Comparison of ENCODE assay signal across 1 cellular context in genomic region chr22:38715852-38716251, GRCh38.
TF ChIP-seq lines count a peak whose summit lies in the region.

No MANE protein-coding gene starts in this region.

TF ChIP-seq in GM23338, 12 proteins besides CTCF, POLR2A, EP300 and RAD21 (continued from another document):
- no peak for TF ChIP-seq ZNF331 (CRISPR knock-in tag; IDR thresholded peaks at IDR 0.05; ENCODE audit: low read depth)
- TF ChIP-seq, protein P1, sequence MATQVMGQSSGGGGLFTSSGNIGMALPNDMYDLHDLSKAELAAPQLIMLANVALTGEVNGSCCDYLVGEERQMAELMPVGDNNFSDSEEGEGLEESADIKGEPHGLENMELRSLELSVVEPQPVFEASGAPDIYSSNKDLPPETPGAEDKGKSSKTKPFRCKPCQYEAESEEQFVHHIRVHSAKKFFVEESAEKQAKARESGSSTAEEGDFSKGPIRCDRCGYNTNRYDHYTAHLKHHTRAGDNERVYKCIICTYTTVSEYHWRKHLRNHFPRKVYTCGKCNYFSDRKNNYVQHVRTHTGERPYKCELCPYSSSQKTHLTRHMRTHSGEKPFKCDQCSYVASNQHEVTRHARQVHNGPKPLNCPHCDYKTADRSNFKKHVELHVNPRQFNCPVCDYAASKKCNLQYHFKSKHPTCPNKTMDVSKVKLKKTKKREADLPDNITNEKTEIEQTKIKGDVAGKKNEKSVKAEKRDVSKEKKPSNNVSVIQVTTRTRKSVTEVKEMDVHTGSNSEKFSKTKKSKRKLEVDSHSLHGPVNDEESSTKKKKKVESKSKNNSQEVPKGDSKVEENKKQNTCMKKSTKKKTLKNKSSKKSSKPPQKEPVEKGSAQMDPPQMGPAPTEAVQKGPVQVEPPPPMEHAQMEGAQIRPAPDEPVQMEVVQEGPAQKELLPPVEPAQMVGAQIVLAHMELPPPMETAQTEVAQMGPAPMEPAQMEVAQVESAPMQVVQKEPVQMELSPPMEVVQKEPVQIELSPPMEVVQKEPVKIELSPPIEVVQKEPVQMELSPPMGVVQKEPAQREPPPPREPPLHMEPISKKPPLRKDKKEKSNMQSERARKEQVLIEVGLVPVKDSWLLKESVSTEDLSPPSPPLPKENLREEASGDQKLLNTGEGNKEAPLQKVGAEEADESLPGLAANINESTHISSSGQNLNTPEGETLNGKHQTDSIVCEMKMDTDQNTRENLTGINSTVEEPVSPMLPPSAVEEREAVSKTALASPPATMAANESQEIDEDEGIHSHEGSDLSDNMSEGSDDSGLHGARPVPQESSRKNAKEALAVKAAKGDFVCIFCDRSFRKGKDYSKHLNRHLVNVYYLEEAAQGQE (IDR thresholded peaks at IDR 0.05; ENCODE audit: unreplicated experiment) = no peak
- TF ChIP-seq, protein P2, sequence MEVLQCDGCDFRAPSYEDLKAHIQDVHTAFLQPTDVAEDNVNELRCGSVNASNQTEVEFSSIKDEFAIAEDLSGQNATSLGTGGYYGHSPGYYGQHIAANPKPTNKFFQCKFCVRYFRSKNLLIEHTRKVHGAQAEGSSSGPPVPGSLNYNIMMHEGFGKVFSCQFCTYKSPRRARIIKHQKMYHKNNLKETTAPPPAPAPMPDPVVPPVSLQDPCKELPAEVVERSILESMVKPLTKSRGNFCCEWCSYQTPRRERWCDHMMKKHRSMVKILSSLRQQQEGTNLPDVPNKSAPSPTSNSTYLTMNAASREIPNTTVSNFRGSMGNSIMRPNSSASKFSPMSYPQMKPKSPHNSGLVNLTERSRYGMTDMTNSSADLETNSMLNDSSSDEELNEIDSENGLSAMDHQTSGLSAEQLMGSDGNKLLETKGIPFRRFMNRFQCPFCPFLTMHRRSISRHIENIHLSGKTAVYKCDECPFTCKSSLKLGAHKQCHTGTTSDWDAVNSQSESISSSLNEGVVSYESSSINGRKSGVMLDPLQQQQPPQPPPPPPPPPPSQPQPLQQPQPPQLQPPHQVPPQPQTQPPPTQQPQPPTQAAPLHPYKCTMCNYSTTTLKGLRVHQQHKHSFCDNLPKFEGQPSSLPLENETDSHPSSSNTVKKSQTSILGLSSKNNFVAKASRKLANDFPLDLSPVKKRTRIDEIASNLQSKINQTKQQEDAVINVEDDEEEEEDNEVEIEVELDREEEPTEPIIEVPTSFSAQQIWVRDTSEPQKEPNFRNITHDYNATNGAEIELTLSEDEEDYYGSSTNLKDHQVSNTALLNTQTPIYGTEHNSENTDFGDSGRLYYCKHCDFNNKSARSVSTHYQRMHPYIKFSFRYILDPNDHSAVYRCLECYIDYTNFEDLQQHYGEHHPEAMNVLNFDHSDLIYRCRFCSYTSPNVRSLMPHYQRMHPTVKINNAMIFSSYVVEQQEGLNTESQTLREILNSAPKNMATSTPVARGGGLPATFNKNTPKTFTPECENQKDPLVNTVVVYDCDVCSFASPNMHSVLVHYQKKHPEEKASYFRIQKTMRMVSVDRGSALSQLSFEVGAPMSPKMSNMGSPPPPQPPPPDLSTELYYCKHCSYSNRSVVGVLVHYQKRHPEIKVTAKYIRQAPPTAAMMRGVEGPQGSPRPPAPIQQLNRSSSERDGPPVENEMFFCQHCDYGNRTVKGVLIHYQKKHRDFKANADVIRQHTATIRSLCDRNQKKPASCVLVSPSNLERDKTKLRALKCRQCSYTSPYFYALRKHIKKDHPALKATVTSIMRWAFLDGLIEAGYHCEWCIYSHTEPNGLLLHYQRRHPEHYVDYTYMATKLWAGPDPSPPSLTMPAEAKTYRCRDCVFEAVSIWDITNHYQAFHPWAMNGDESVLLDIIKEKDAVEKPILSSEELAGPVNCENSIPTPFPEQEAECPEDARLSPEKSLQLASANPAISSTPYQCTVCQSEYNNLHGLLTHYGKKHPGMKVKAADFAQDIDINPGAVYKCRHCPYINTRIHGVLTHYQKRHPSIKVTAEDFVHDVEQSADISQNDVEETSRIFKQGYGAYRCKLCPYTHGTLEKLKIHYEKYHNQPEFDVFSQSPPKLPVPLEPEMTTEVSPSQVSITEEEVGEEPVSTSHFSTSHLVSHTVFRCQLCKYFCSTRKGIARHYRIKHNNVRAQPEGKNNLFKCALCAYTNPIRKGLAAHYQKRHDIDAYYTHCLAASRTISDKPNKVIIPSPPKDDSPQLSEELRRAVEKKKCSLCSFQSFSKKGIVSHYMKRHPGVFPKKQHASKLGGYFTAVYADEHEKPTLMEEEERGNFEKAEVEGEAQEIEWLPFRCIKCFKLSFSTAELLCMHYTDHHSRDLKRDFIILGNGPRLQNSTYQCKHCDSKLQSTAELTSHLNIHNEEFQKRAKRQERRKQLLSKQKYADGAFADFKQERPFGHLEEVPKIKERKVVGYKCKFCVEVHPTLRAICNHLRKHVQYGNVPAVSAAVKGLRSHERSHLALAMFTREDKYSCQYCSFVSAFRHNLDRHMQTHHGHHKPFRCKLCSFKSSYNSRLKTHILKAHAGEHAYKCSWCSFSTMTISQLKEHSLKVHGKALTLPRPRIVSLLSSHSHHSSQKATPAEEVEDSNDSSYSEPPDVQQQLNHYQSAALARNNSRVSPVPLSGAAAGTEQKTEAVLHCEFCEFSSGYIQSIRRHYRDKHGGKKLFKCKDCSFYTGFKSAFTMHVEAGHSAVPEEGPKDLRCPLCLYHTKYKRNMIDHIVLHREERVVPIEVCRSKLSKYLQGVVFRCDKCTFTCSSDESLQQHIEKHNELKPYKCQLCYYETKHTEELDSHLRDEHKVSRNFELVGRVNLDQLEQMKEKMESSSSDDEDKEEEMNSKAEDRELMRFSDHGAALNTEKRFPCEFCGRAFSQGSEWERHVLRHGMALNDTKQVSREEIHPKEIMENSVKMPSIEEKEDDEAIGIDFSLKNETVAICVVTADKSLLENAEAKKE (CRISPR knock-in tag; IDR thresholded peaks at IDR 0.05) = no peak
- TF ChIP-seq POLR2AphosphoS5 (IDR thresholded peaks at IDR 0.05; ENCODE audit: low read depth) = no peak
- TF ChIP-seq, protein P3, sequence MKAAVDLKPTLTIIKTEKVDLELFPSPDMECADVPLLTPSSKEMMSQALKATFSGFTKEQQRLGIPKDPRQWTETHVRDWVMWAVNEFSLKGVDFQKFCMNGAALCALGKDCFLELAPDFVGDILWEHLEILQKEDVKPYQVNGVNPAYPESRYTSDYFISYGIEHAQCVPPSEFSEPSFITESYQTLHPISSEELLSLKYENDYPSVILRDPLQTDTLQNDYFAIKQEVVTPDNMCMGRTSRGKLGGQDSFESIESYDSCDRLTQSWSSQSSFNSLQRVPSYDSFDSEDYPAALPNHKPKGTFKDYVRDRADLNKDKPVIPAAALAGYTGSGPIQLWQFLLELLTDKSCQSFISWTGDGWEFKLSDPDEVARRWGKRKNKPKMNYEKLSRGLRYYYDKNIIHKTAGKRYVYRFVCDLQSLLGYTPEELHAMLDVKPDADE (IDR thresholded peaks at IDR 0.05) = no peak
- TF ChIP-seq JUNB (IDR thresholded peaks at IDR 0.05; ENCODE audit: unreplicated experiment) = no peak
TF ChIP-seq in GM23338: peak in this region for 0.
